Comparison of ENCODE assay signal across 1 cellular context in genomic region chr19:13116282-13117175, GRCh38.
TF ChIP-seq lines count a peak whose summit lies in the region.

Gene TRMT1 (minus strand): TSS chr19:13116740. CDS start chr19:13116399, 341 bp downstream.

TF ChIP-seq in GM12878, 131 proteins besides CTCF, POLR2A, EP300 and RAD21 (continued from another document and continues in another):
- TF ChIP-seq ZNF592 (IDR thresholded peaks at IDR 0.05) (no peak), PKNOX1 (IDR thresholded peaks at IDR 0.05) (no peak), SREBF1 (IDR thresholded peaks at IDR 0.05; ENCODE audit: low read length) (no peak), RELA (IDR thresholded peaks at IDR 0.05; ENCODE audit: borderline replicate concordance, partially characterized antibody) (peak; percentile 56), EED (IDR thresholded peaks at IDR 0.05; ENCODE audit: low read depth) (peak; percentile 81), MEF2B (IDR thresholded peaks at IDR 0.05; ENCODE audit: partially characterized antibody, poor library complexity, severe bottlenecking) (peak; percentile 99), MTA2 (IDR thresholded peaks at IDR 0.05; ENCODE audit: low read depth) (peak; percentile 56), JUND (IDR thresholded peaks at IDR 0.05; ENCODE audit: low read depth, low read length) (no peak), SKIL (IDR thresholded peaks at IDR 0.05; ENCODE audit: low read depth, poor library complexity, severe bottlenecking) (peak; percentile 82), NFIC (IDR thresholded peaks at IDR 0.05; ENCODE audit: low read depth, low read length) (peak; percentile 86), CBX5 (IDR thresholded peaks at IDR 0.05; ENCODE audit: low read depth) (no peak), ZNF622 (IDR thresholded peaks at IDR 0.05) (no peak), MLLT1 (IDR thresholded peaks at IDR 0.05) (peak; percentile 88), ETV6 (conservative IDR thresholded peaks at IDR 0.05 in 1 of 2, IDR thresholded peaks at IDR 0.05 in 1 of 2; ENCODE audit: borderline replicate concordance in 1 of 2, low read depth in 1 of 2) (no peak), NR2C2 (IDR thresholded peaks at IDR 0.05; ENCODE audit: borderline replicate concordance, control insufficient read depth, insufficient read length, low read depth) (no peak), FOXM1 (IDR thresholded peaks at IDR 0.05; ENCODE audit: low read depth, low read length) (no peak), STAT1 (conservative IDR thresholded peaks at IDR 0.05) (no peak; the same call in 1 of the 2 replicates), CEBPB (IDR thresholded peaks at IDR 0.05; ENCODE audit: borderline replicate concordance in 1 of 2, low read depth in 2 of 2, low read length in 2 of 2) (no peak), PAX5 (IDR thresholded peaks at IDR 0.05; ENCODE audit: borderline replicate concordance, low read depth, low read length) (no peak), RFX5 (IDR thresholded peaks at IDR 0.05; ENCODE audit: low read depth, low read length) (no peak), NRF1 (conservative IDR thresholded peaks at IDR 0.05; ENCODE audit: low read depth, low read length) (no peak), E4F1 (IDR thresholded peaks at IDR 0.05; ENCODE audit: borderline replicate concordance, partially characterized antibody) (peak; percentile 74), CBX3 (IDR thresholded peaks at IDR 0.05; ENCODE audit: borderline replicate concordance, low read depth) (no peak), FOS (IDR thresholded peaks at IDR 0.05; ENCODE audit: borderline replicate concordance, extremely low read depth, insufficient read length) (no peak), LARP7 (IDR thresholded peaks at IDR 0.05) (no peak; the same call in 1 of the 2 replicates), NBN (IDR thresholded peaks at IDR 0.05) (peak; percentile 94; the same call in 1 of the 2 replicates), SREBF2 (IDR thresholded peaks at IDR 0.05; ENCODE audit: low read length) (no peak), ESRRA (IDR thresholded peaks at IDR 0.05; ENCODE audit: low read length) (no peak), CHD2 (IDR thresholded peaks at IDR 0.05; ENCODE audit: borderline replicate concordance, low read depth, low read length) (peak; percentile 80; the same call in 1 of the 2 replicates), ZBTB4 (CRISPR knock-in tag; IDR thresholded peaks at IDR 0.05) (no peak), ATF3 (IDR thresholded peaks at IDR 0.05; ENCODE audit: borderline replicate concordance, extremely low read depth, low read depth, low read length) (peak; percentile 81; the same call in 1 of the 2 replicates), ZBTB33 (IDR thresholded peaks at IDR 0.05) (no peak), NKRF (conservative IDR thresholded peaks at IDR 0.05) (peak; percentile 100), YY1 (IDR thresholded peaks at IDR 0.05; ENCODE audit: low read depth, low read length) (peak; percentile 100), TCF3 (IDR thresholded peaks at IDR 0.05; ENCODE audit: borderline replicate concordance, insufficient read depth, low read depth, low read length) (no peak), ZNF274 (IDR thresholded peaks at IDR 0.05; ENCODE audit: insufficient read depth, insufficient read length) (no peak)
